22 cellular contexts compared by ENCODE assay signal in genomic region chr2:38909872-38910271, GRCh38. TPM values are rescaled to one million over a fixed set of nuclear protein-coding genes. Genes with fewer than 3 reads are reported as not detected.
"Had no signal": no experiment of that assay in that cellular context is flagged by ENCODE, and none has a peak within 500 bp of the region (broad histone marks: within the 10 kb centered on the region; RNA-seq: fewer than 3 reads in every experiment).

No MANE protein-coding gene starts in this region.

- H3K4me2 ChIP-seq: PC-9 had no signal

- H3K4me3 ChIP-seq: PC-9, Peyer's patch, SJCRH30 had no signal

- H3K4me1 ChIP-seq: Peyer's patch, SJCRH30 had no signal

- H2AFZ ChIP-seq: PC-9 had no signal

- DNase-seq: IMR-90, NCI-H1092 treated with DMSO at 0.1 percent for 48 hours, NCI-H1436, NCI-H187, NCI-H2029, NCI-H2081 treated with DMSO at 0.1 percent for 48 hours, NCI-H2171, NCI-H226, NCI-H446, NCI-H510A, NCI-H524 treated with DMSO at 0.1 percent for 48 hours, NCI-H69, NCI-H774, OCI-M1, PC-9, Peyer's patch, SHP77 treated with DMSO at 0.1 percent for 48 hours, SJCRH30 had no signal

- H3K36me3 ChIP-seq: Peyer's patch, SJCRH30 had no signal

- ATAC-seq: HepG2, Right ventricle myocardium inferior, SK-N-SH treated with all-trans-retinoic acid at 6 μM for 48 hours had no signal

- H3K9me3 ChIP-seq: Peyer's patch, SJCRH30 had no signal

- H3K27ac ChIP-seq: PC-9, Peyer's patch, SJCRH30 had no signal

- FAIRE-seq: HepG2 had no signal

- H3K27me3 ChIP-seq: Peyer's patch, SJCRH30 had no signal

RNA-seq across cellular contexts. Expression of gene ARHGEF33, which starts 20.2 kb away (rescaled TPM):
- total RNA-seq: HepG2, HT1080, SJCRH30 had no signal
